Comparison of ENCODE assay signal across 8 cellular contexts in genomic region chr19:10701955-10702307, GRCh38. TPM values are rescaled to one million over a fixed set of nuclear protein-coding genes. Genes with fewer than 3 reads are reported as not detected.
DNase-seq lines count a peak whose midpoint lies in the region; ATAC-seq and TF ChIP-seq lines count a peak whose summit lies in the region.

No MANE protein-coding gene starts in this region.

- peaks cover 9% of the 10 kb centered on the region for H3K4me1 Mint-ChIP-seq in activated naive CD8-positive, alpha-beta T cell treated with anti-CD3 and anti-CD28 coated beads for 36 hours

- peaks cover 10% of the 10 kb centered on the region for H3K27me3 Mint-ChIP-seq in activated naive CD8-positive, alpha-beta T cell treated with anti-CD3 and anti-CD28 coated beads for 36 hours

- H3K36me3 Mint-ChIP-seq in activated naive CD8-positive, alpha-beta T cell treated with anti-CD3 and anti-CD28 coated beads for 36 hours = peaks cover 7% of the 10 kb centered on the region

- intact Hi-C loops in spleen (cut with DNase I; ENCODE audit: low total_unique reads) = no loop called here

- H3K27ac Mint-ChIP-seq in activated naive CD8-positive, alpha-beta T cell treated with anti-CD3 and anti-CD28 coated beads for 36 hours = peak overlapping the region; percentile 91

- peak overlapping the region; percentile 84 for H3K9ac ChIP-seq in iPS-15b (ENCODE audit: low read depth, low read length)

- peak overlapping the region in 6 of 8 donors; percentile 62 to 84 (median 76) for H3K27ac ChIP-seq in spleen

- H3K36me3 ChIP-seq in iPS-15b (ENCODE audit: control insufficient read depth, insufficient read depth, low read length) (no peaks in the 10 kb centered on the region), spleen (peaks cover 0 to 15% (median 0%) of the 10 kb centered on the region in 6 donors)

- H3K9me3 Mint-ChIP-seq in activated naive CD8-positive, alpha-beta T cell treated with anti-CD3 and anti-CD28 coated beads for 36 hours = no peaks in the 10 kb centered on the region

- H3K4me3 ChIP-seq in iPS-15b (ENCODE audit: low read depth, low read length) (peak overlapping the region; percentile 92), spleen (peak overlapping the region; percentile 68 to 99 (median 92))

- H3K9me3 ChIP-seq in iPS-15b (ENCODE audit: control insufficient read depth, insufficient read depth, low read length) (no peaks in the 10 kb centered on the region), spleen (no peaks in the 10 kb centered on the region)

- H3K4me3 Mint-ChIP-seq in activated naive CD8-positive, alpha-beta T cell treated with anti-CD3 and anti-CD28 coated beads for 36 hours = peak overlapping the region; percentile 92

- WGBS in spleen, 5 donors = 1 to 4% (median 2%) methylated on average over 16 to 21 of the region's 21 CpGs

- H3K27me3 ChIP-seq in iPS-15b (ENCODE audit: control insufficient read depth, insufficient read depth, low read length) = no peaks in the 10 kb centered on the region
- H3K27me3 ChIP-seq in spleen (replicated peaks in 1 of 7) = no peaks in the 10 kb centered on the region

- H3K4me1 ChIP-seq in iPS-15b (ENCODE audit: control insufficient read depth, insufficient read depth, low read length) = no peaks in the 10 kb centered on the region
- H3K4me1 ChIP-seq in spleen = peaks cover 9 to 30% (median 17%) of the 10 kb centered on the region in 6 donors

- no peak for TF ChIP-seq POLR2A in spleen (IDR thresholded peaks at IDR 0.05)

- peak; percentile 65 for DNase-seq in COR-L47 (lab: John Stamatoyannopoulos, UW)
- DNase-seq in NCI-H146 treated with DMSO at 0.1 percent for 48 hours (lab: John Stamatoyannopoulos, UW; ENCODE audit: unreplicated experiment) = peak; percentile 23
- DNase-seq in activated naive CD8-positive, alpha-beta T cell treated with anti-CD3 and anti-CD28 coated beads for 36 hours = peak; percentile 51
- DNase-seq in spleen = no peak
- DNase-seq in inferior parietal cortex (ENCODE audit: extremely low spot score) = no peak
- DNase-seq in midbrain (lab: John Stamatoyannopoulos, UW) = no peak

- peak in 1 of 11 experiments; percentile 17 for TF ChIP-seq CTCF in spleen (IDR thresholded peaks at IDR 0.05 in 8 of 11, conservative IDR thresholded peaks at IDR 0.05 in 3 of 11)

- ATAC-seq in GM19438 (IDR thresholded peaks at IDR 0.05; ENCODE audit: low read depth, unreplicated experiment) = peak; percentile 24

RNA-seq across cellular contexts. Expression of gene QTRT1, which starts 0.7 kb away (rescaled TPM):
- 10 to 100 TPM; 66.6 to 71.5 TPM for total RNA-seq in activated naive CD8-positive, alpha-beta T cell treated with anti-CD3 and anti-CD28 coated beads for 36 hours
- total RNA-seq in spleen = 10 to 100 TPM; 20.6 to 49.4 (median 33.6) TPM
- polyA plus RNA-seq in spleen = 100 to 1,000 TPM in 2 of 3 donors, 10 to 100 TPM in 1; 65.3 to 114 (median 111) TPM

RNA-seq across cellular contexts. Expression of gene DNM2, which starts 15.9 kb away (rescaled TPM):
- 100 to 1,000 TPM; 127 to 133 TPM for total RNA-seq in activated naive CD8-positive, alpha-beta T cell treated with anti-CD3 and anti-CD28 coated beads for 36 hours
- 100 to 1,000 TPM; 175 to 298 (median 197) TPM for total RNA-seq in spleen
- 100 to 1,000 TPM in 1 of 3 donors, 10 to 100 TPM in 2; 57.1 to 104 (median 89.0) TPM for polyA plus RNA-seq in spleen

RNA-seq across cellular contexts. Expression of gene ILF3, which starts 47.8 kb away (rescaled TPM):
- 100 to 1,000 TPM; 500 to 527 TPM for total RNA-seq in activated naive CD8-positive, alpha-beta T cell treated with anti-CD3 and anti-CD28 coated beads for 36 hours
- total RNA-seq in spleen = 100 to 1,000 TPM; 150 to 264 (median 221) TPM
- 100 to 1,000 TPM in 2 of 3 donors, 10 to 100 TPM in 1; 82.9 to 152 (median 143) TPM for polyA plus RNA-seq in spleen

Comparison
In these comparisons a context has a peak if more than half of its experiments do, and no peak if none do; other contexts are left out.
1. DNase-seq: peak in COR-L47 (single experiment), NCI-H146 treated with DMSO at 0.1 percent for 48 hours (single experiment) and activated naive CD8-positive, alpha-beta T cell treated with anti-CD3 and anti-CD28 coated beads for 36 hours (single experiment); none in spleen (single experiment), inferior parietal cortex (single experiment) and midbrain (single experiment).